Comparison of ENCODE assay signal across 15 cellular contexts in the genomic region with DNA sequence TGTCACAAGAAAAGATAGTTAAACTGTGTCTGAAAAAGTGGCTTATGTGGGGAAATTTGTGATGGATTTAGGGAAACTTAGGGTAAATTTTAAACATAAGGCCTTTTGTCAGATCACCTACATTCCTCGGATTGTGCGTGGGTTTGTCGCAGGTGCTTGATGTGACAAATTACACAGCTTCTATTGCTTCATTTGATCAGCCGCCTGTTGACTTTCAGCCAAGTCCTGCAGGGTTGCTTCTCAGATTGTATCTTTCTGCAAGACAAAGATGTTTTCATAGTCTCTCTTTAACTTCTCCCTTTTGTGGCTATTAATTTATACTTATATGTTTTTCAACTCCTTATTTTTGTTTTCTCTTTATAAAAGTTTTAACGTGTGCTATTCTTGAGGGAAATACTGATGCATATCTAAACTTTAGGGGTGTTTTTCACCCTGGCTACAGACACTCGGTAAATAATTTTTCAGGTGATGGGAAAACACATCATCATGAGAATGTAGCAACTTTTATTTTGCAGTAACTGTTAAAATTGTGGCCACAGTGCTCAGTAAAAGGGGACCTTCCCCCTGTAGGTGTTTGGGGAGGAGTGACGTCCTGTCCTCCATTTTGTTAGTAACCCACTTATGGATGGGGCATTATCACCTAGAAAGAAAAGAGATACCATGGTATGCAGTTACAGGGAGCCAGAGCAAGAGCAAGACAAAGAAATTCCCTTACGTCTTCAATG. TPM values are rescaled to one million over a fixed set of nuclear protein-coding genes. Genes with fewer than 3 reads are reported as not detected.
DNase-seq lines count a peak whose midpoint lies in the region; ATAC-seq lines count a peak whose summit lies in the region.
"Had no signal": no experiment of that assay in that cellular context is flagged by ENCODE, and none has a peak within 500 bp of the region (broad histone marks: within the 10 kb centered on the region; RNA-seq: fewer than 3 reads in every experiment).

No MANE protein-coding gene starts in this region.

- H3K36me3 Mint-ChIP-seq in stimulated activated naive CD8-positive, alpha-beta T cell treated with anti-CD3 and anti-CD28 coated beads, Interleukin-15, Interleukin-2, amounts not matched to agents 100 ng/mL and 50 ng/mL, for 24 hours (ENCODE audit: low read depth), result peaks cover 58% of the 10 kb centered on the region
- peaks cover 71% of the 10 kb centered on the region for H3K36me3 Mint-ChIP-seq in activated CD4-positive, alpha-beta memory T cell treated with anti-CD3 and anti-CD28 coated beads, Interleukin-2, amount 10 ng/mL, durations not matched to agents 7 days and 5 days (ENCODE audit: low read depth)
- H3K36me3 Mint-ChIP-seq in central memory CD8-positive, alpha-beta T cell (ENCODE audit: insufficient read depth), result peaks cover 38% of the 10 kb centered on the region

- H3K27ac Mint-ChIP-seq in stimulated activated naive CD8-positive, alpha-beta T cell treated with anti-CD3 and anti-CD28 coated beads, Interleukin-15, Interleukin-2, amounts not matched to agents 100 ng/mL and 50 ng/mL, for 24 hours, result peak overlapping the region; percentile 87
- peak overlapping the region; percentile 90 for H3K27ac Mint-ChIP-seq in activated CD4-positive, alpha-beta memory T cell treated with anti-CD3 and anti-CD28 coated beads, Interleukin-2, amount 10 ng/mL, durations not matched to agents 7 days and 5 days
- H3K27ac Mint-ChIP-seq in central memory CD8-positive, alpha-beta T cell (ENCODE audit: low read depth), result peak overlapping the region; percentile 100
- H3K27ac Mint-ChIP-seq: activated naive CD8-positive, alpha-beta T cell treated with anti-CD3 and anti-CD28 coated beads, Interleukin-2, amount 10 ng/mL, durations not matched to agents 7 days and 5 days had no signal

- ATAC-seq in stimulated activated naive CD8-positive, alpha-beta T cell treated with anti-CD3 and anti-CD28 coated beads, Interleukin-15, Interleukin-2, amounts not matched to agents 100 U/mL and 50 U/mL, for 24 hours, result no peak
- ATAC-seq in central memory CD8-positive, alpha-beta T cell (replicated peaks; ENCODE audit: extremely low read depth, poor library complexity, severe bottlenecking), result peak; percentile 77
- no peak for ATAC-seq in GM21576 (IDR thresholded peaks at IDR 0.05; ENCODE audit: unreplicated experiment)

- CTCF ChIA-PET in activated CD4-positive, alpha-beta memory T cell treated with anti-CD3 and anti-CD28 coated beads, Interleukin-2, amount 10 ng/mL, durations not matched to agents 7 days and 5 days (lab: Charles Lee), result interaction anchor here (1.0 to 5.5 kb wide), 3 partner anchors 14 to 95 kb away, joined by 3 to 28 read pairs (median 23); partner anchors contain the start of gene HNRNPLL

- DNase-seq in stimulated activated naive CD8-positive, alpha-beta T cell treated with anti-CD3 and anti-CD28 coated beads, Interleukin-15, Interleukin-2, amounts not matched to agents 100 U/mL and 50 U/mL, for 24 hours, result no peak
- peak; percentile 33 for DNase-seq in activated CD4-positive, alpha-beta memory T cell treated with anti-CD3 and anti-CD28 coated beads, Interleukin-2, amount 10 ng/mL, durations not matched to agents 7 days and 5 days
- DNase-seq in central memory CD8-positive, alpha-beta T cell (ENCODE audit: low spot score in 2 of 2), result peak in 1 of 2 donors; percentile 69
- DNase-seq in ureter (ENCODE audit: low spot score) (peak; percentile 47), germinal center (ENCODE audit: low spot score) (no peak), D341Med (ENCODE audit: low spot score) (no peak)
- DNase-seq: activated naive CD8-positive, alpha-beta T cell treated with anti-CD3 and anti-CD28 coated beads, Interleukin-2, amount 10 ng/mL, durations not matched to agents 7 days and 5 days; cerebellar nuclear complex; HCEC 1CT; NCI-H1105 treated with DMSO at 0.1 percent for 48 hours; ovary; SJCRH30; thyroid gland had no signal

- H3K4me3 Mint-ChIP-seq in stimulated activated naive CD8-positive, alpha-beta T cell treated with anti-CD3 and anti-CD28 coated beads, Interleukin-15, Interleukin-2, amounts not matched to agents 100 ng/mL and 50 ng/mL, for 24 hours, result peak overlapping the region; percentile 17
- peak overlapping the region; percentile 12 for H3K4me3 Mint-ChIP-seq in activated CD4-positive, alpha-beta memory T cell treated with anti-CD3 and anti-CD28 coated beads, Interleukin-2, amount 10 ng/mL, durations not matched to agents 7 days and 5 days
- H3K4me3 Mint-ChIP-seq in central memory CD8-positive, alpha-beta T cell, result peak overlapping the region; percentile 58
- H3K4me3 Mint-ChIP-seq: activated naive CD8-positive, alpha-beta T cell treated with anti-CD3 and anti-CD28 coated beads, Interleukin-2, amount 10 ng/mL, durations not matched to agents 7 days and 5 days had no signal

- POLR2A ChIA-PET in activated CD4-positive, alpha-beta memory T cell treated with anti-CD3 and anti-CD28 coated beads, Interleukin-2, amount 10 ng/mL, durations not matched to agents 7 days and 5 days (lab: Charles Lee), result interaction anchor here (0.7 to 9.0 kb wide), 6 partner anchors 14 to 98 kb away, joined by 3 to 73 read pairs (median 4); partner anchors contain the start of genes GALM and SRSF7

- peaks cover 71% of the 10 kb centered on the region for H3K4me1 Mint-ChIP-seq in stimulated activated naive CD8-positive, alpha-beta T cell treated with anti-CD3 and anti-CD28 coated beads, Interleukin-15, Interleukin-2, amounts not matched to agents 100 ng/mL and 50 ng/mL, for 24 hours (ENCODE audit: low read depth)
- H3K4me1 Mint-ChIP-seq in activated CD4-positive, alpha-beta memory T cell treated with anti-CD3 and anti-CD28 coated beads, Interleukin-2, amount 10 ng/mL, durations not matched to agents 7 days and 5 days, result peaks cover 87% of the 10 kb centered on the region
- peaks cover 75% of the 10 kb centered on the region for H3K4me1 Mint-ChIP-seq in central memory CD8-positive, alpha-beta T cell

- no peaks in the 10 kb centered on the region for H3K9me3 Mint-ChIP-seq in stimulated activated naive CD8-positive, alpha-beta T cell treated with anti-CD3 and anti-CD28 coated beads, Interleukin-15, Interleukin-2, amounts not matched to agents 100 ng/mL and 50 ng/mL, for 24 hours
- no peaks in the 10 kb centered on the region for H3K9me3 Mint-ChIP-seq in activated CD4-positive, alpha-beta memory T cell treated with anti-CD3 and anti-CD28 coated beads, Interleukin-2, amount 10 ng/mL, durations not matched to agents 7 days and 5 days
- peaks cover 5% of the 10 kb centered on the region for H3K9me3 Mint-ChIP-seq in central memory CD8-positive, alpha-beta T cell

- no peaks in the 10 kb centered on the region for H3K27me3 Mint-ChIP-seq in stimulated activated naive CD8-positive, alpha-beta T cell treated with anti-CD3 and anti-CD28 coated beads, Interleukin-15, Interleukin-2, amounts not matched to agents 100 ng/mL and 50 ng/mL, for 24 hours
- no peaks in the 10 kb centered on the region for H3K27me3 Mint-ChIP-seq in activated CD4-positive, alpha-beta memory T cell treated with anti-CD3 and anti-CD28 coated beads, Interleukin-2, amount 10 ng/mL, durations not matched to agents 7 days and 5 days
- no peaks in the 10 kb centered on the region for H3K27me3 Mint-ChIP-seq in central memory CD8-positive, alpha-beta T cell
- H3K27me3 Mint-ChIP-seq: activated naive CD8-positive, alpha-beta T cell treated with anti-CD3 and anti-CD28 coated beads, Interleukin-2, amount 10 ng/mL, durations not matched to agents 7 days and 5 days had no signal

RNA-seq across cellular contexts. Expression of gene GALM, which starts 31.4 kb away (rescaled TPM):
- total RNA-seq in activated CD4-positive, alpha-beta memory T cell treated with anti-CD3 and anti-CD28 coated beads, Interleukin-2, amount 10 ng/mL, durations not matched to agents 7 days and 5 days, result 10 to 100 TPM; 94.7 to 97.4 TPM
- total RNA-seq in ureter, result 12.7 TPM

RNA-seq across cellular contexts. Expression of gene SRSF7, which starts 53.9 kb away (rescaled TPM):
- total RNA-seq in activated CD4-positive, alpha-beta memory T cell treated with anti-CD3 and anti-CD28 coated beads, Interleukin-2, amount 10 ng/mL, durations not matched to agents 7 days and 5 days, result 100 to 1,000 TPM; 243 to 249 TPM
- total RNA-seq in ureter, result 162 TPM

Comparison
In these comparisons a context has a peak if more than half of its experiments do, and no peak if none do; other contexts are left out.
1. DNase-seq: peak in activated CD4-positive, alpha-beta memory T cell treated with anti-CD3 and anti-CD28 coated beads, Interleukin-2, amount 10 ng/mL, durations not matched to agents 7 days and 5 days (single experiment) and ureter (single experiment); none in stimulated activated naive CD8-positive, alpha-beta T cell treated with anti-CD3 and anti-CD28 coated beads, Interleukin-15, Interleukin-2, amounts not matched to agents 100 U/mL and 50 U/mL, for 24 hours (single experiment), germinal center (single experiment) and D341Med (single experiment).
2. Peak in every context shown above with its lines, with median percentiles within 50 percentile points of each other: H3K27ac Mint-ChIP-seq and H3K4me3 Mint-ChIP-seq.